Comparison of ENCODE assay signal across 1 cellular context in the genomic region with DNA sequence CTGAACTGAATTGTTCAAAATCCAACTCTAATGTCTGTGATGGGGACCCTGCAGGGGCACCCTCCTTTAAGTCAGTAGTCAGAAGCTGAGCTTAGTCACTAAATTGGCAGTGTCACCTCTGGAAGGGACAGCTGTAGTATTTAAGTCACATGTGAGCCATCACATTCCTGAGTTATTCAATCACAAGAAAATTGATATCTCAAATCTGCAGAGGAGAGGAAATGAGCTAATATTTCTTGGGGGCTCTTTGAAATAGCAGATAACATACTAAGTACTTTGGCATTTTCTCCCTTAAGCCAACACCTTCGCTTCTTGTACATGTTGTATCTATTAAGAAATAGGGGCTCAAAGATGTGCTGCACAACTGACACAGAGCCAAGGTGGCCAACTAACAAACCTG.
TF ChIP-seq lines count a peak whose summit lies in the region.

No MANE protein-coding gene starts in this region.

TF ChIP-seq in SK-N-SH, 30 proteins besides CTCF, POLR2A, EP300 and RAD21 (continued from another document):
- TF ChIP-seq, protein P1, sequence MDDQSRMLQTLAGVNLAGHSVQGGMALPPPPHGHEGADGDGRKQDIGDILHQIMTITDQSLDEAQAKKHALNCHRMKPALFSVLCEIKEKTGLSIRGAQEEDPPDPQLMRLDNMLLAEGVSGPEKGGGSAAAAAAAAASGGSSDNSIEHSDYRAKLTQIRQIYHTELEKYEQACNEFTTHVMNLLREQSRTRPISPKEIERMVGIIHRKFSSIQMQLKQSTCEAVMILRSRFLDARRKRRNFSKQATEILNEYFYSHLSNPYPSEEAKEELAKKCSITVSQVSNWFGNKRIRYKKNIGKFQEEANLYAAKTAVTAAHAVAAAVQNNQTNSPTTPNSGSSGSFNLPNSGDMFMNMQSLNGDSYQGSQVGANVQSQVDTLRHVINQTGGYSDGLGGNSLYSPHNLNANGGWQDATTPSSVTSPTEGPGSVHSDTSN (IDR thresholded peaks at IDR 0.05) = peak; percentile 80
- TF ChIP-seq GATA2 (CRISPR knock-in tag; IDR thresholded peaks at IDR 0.05) (no peak), RCOR1 (IDR thresholded peaks at IDR 0.05; ENCODE audit: low read length) (no peak), FOXJ3 (CRISPR knock-in tag; IDR thresholded peaks at IDR 0.05) (no peak), TAF1 (IDR thresholded peaks at IDR 0.05; ENCODE audit: borderline replicate concordance, low read depth, low read length) (peak; percentile 31; the same call in 1 of the 2 replicates), YY1 (IDR thresholded peaks at IDR 0.05; ENCODE audit: low read depth) (no peak), POLR2AphosphoS5 (IDR thresholded peaks at IDR 0.05; ENCODE audit: low read depth, low read length) (peak; percentile 31; the same call in 1 of the 2 replicates), TEAD4 (IDR thresholded peaks at IDR 0.05; ENCODE audit: borderline replicate concordance, insufficient read depth) (peak; percentile 86), RFX5 (IDR thresholded peaks at IDR 0.05; ENCODE audit: low read length) (no peak), MXI1 (IDR thresholded peaks at IDR 0.05; ENCODE audit: low read depth, low read length) (no peak), FOSL2 (IDR thresholded peaks at IDR 0.05; ENCODE audit: borderline replicate concordance, low read depth) (peak; percentile 85), ZBTB33 (IDR thresholded peaks at IDR 0.05; ENCODE audit: borderline replicate concordance, low read depth) (0 out of 2 replicates have a peak, but pooled peaks have one; percentile 44), GABPA (IDR thresholded peaks at IDR 0.05; ENCODE audit: low read depth) (no peak), FOXM1 (IDR thresholded peaks at IDR 0.05; ENCODE audit: low read depth) (no peak), JUND (IDR thresholded peaks at IDR 0.05) (peak; percentile 90), NRF1 (IDR thresholded peaks at IDR 0.05; ENCODE audit: low read depth, low read length) (no peak), MAX (IDR thresholded peaks at IDR 0.05; ENCODE audit: low read depth) (no peak), SMC3 (IDR thresholded peaks at IDR 0.05; ENCODE audit: low read depth, low read length) (no peak), EZH2phosphoT487 (IDR thresholded peaks at IDR 0.05; ENCODE audit: borderline replicate concordance, low read depth) (no peak), ELF1 (IDR thresholded peaks at IDR 0.05) (no peak), RXRA (IDR thresholded peaks at IDR 0.05; ENCODE audit: borderline replicate concordance, low read depth) (peak; percentile 41; the same call in 1 of the 2 replicates), NFIC (IDR thresholded peaks at IDR 0.05; ENCODE audit: borderline replicate concordance) (peak; percentile 74; the same call in 1 of the 2 replicates), USF1 (IDR thresholded peaks at IDR 0.05; ENCODE audit: borderline replicate concordance, low read depth) (peak; percentile 48; the same call in 1 of the 2 replicates), MEF2A (IDR thresholded peaks at IDR 0.05; ENCODE audit: borderline replicate concordance, low read depth) (0 out of 2 replicates have a peak, but pooled peaks have one; percentile 26)
- TF ChIP-seq, protein P2, sequence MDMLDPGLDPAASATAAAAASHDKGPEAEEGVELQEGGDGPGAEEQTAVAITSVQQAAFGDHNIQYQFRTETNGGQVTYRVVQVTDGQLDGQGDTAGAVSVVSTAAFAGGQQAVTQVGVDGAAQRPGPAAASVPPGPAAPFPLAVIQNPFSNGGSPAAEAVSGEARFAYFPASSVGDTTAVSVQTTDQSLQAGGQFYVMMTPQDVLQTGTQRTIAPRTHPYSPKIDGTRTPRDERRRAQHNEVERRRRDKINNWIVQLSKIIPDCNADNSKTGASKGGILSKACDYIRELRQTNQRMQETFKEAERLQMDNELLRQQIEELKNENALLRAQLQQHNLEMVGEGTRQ (IDR thresholded peaks at IDR 0.05; ENCODE audit: borderline replicate concordance, low read depth, low read length) = no peak
- TF ChIP-seq, protein P3, sequence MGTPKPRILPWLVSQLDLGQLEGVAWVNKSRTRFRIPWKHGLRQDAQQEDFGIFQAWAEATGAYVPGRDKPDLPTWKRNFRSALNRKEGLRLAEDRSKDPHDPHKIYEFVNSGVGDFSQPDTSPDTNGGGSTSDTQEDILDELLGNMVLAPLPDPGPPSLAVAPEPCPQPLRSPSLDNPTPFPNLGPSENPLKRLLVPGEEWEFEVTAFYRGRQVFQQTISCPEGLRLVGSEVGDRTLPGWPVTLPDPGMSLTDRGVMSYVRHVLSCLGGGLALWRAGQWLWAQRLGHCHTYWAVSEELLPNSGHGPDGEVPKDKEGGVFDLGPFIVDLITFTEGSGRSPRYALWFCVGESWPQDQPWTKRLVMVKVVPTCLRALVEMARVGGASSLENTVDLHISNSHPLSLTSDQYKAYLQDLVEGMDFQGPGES (IDR thresholded peaks at IDR 0.05; ENCODE audit: low read depth, low read length) = no peak
TF ChIP-seq in SK-N-SH: peak in this region for 12.
